In the genomic region with DNA sequence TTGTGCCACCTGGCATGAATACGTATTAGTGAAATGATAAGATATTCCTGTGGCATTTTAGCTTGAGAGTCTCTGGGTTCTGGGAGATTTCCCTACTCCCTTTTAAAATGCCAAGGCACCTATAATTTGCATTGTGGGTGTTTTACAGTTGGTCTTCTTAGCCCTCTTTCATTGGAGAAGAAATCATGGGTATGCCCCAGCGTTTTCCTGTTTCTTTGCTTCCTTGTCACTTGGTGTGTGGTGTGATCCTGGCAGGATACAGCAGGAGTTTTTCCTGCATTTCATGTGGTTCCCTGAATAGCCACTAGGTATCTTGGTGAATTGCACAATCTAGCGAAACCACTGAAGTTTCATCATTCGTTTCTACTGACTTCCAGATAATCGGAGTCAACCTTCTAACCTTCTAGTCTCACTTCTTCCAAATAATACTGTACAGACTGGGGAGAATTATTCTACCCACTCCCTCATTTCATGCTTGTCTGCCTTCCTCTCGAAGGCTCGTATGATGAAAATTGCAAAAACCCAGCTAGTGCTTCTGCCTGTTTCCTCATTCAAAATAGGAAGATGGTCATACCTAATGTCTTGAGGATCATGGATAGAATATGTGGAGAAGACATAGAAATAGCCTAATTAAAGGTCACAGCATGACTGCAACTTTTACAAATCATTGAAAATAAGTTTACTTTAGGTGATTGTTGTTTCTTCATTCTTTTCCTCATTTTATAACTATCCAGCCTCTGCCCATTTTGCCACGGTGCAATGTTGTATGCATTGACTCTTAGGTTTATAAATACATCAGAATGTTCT, we compare ENCODE assay signal across 9 cellular contexts. TPM values are rescaled to one million over a fixed set of nuclear protein-coding genes. Genes with fewer than 3 reads are reported as not detected.
DNase-seq lines count a peak whose midpoint lies in the region; ATAC-seq and TF ChIP-seq lines count a peak whose summit lies in the region.
"Had no signal": no experiment of that assay in that cellular context is flagged by ENCODE, and none has a peak within 500 bp of the region (broad histone marks: within the 10 kb centered on the region; RNA-seq: fewer than 3 reads in every experiment).

No MANE protein-coding gene starts in this region.

- peak; percentile 77 for DNase-seq in Caki2 (ENCODE audit: low read depth)
- DNase-seq in left lung = no peak
- DNase-seq in tibial nerve (ENCODE audit: low spot score in 2 of 2) = peak in 1 of 2 donors; percentile 57
- DNase-seq in activated CD4-positive, alpha-beta T cell treated with anti-CD3 and anti-CD28 coated beads, Interleukin-2, amount 50 U/mL, for 1 hour = no peak
- no peak for DNase-seq in NCI-H1930 (lab: John Stamatoyannopoulos, UW)

- peak in 1 of 2 donors; percentile 84 for TF ChIP-seq EP300 in tibial nerve (IDR thresholded peaks at IDR 0.05)

- no peak for ATAC-seq in left lung
- ATAC-seq in HG02938 (IDR thresholded peaks at IDR 0.05; ENCODE audit: unreplicated experiment) = no peak

- peaks cover 23% of the 10 kb centered on the region for H3K4me1 ChIP-seq in KMS-11 (ENCODE audit: low read depth, poor library complexity, severe bottlenecking)
- peaks cover 32 to 68% of the 10 kb centered on the region in 2 donors for H3K4me1 ChIP-seq in left lung
- peaks cover 0 to 72% (median 51%) of the 10 kb centered on the region in 4 donors for H3K4me1 ChIP-seq in tibial nerve

- intact Hi-C loops in left lung (cut with DNase I) = no loop called here

- H4K20me1 ChIP-seq in KMS-11 (ENCODE audit: insufficient read depth) = no peaks in the 10 kb centered on the region

- peak overlapping the region; percentile 60 for H3K4me2 ChIP-seq in KMS-11

- H3K9ac ChIP-seq in KMS-11 = no peak overlapping the region

- TF ChIP-seq CTCF in KMS-11 (conservative IDR thresholded peaks at IDR 0.05; ENCODE audit: low read depth, low read length) (no peak), left lung (IDR thresholded peaks at IDR 0.05) (peak; percentile 42 to 79), tibial nerve (IDR thresholded peaks at IDR 0.05) (peak; percentile 9 to 77 (median 49))

- in situ Hi-C loops in Caki2 (cut with HindIII; ENCODE audit: low pct_unique_long_range_greater_than_20kb, low sequenced_read_pairs) = no loop called here

- H3K9me3 ChIP-seq in left lung (no peaks in the 10 kb centered on the region), tibial nerve (no peaks in the 10 kb centered on the region)

- no peaks in the 10 kb centered on the region for H3K27me3 ChIP-seq in KMS-11 (ENCODE audit: insufficient read depth, low read depth)
- H3K27me3 ChIP-seq in left lung = no peaks in the 10 kb centered on the region
- no peaks in the 10 kb centered on the region for H3K27me3 ChIP-seq in tibial nerve

- H3K27ac ChIP-seq in KMS-11 (no peak overlapping the region), adipose tissue (ENCODE audit: low read depth, low read length) (peak overlapping the region; percentile 80), left lung (peak overlapping the region; percentile 99 to 100), tibial nerve (peak overlapping the region; percentile 96 to 98 (median 98))
- H3K27ac ChIP-seq: SK-N-MC had no signal

- H2AFZ ChIP-seq in KMS-11 (ENCODE audit: low read depth) = no peak overlapping the region

- 11 to 17% (median 13%) methylated on average over 8 of the region's 8 CpGs for WGBS in adipose tissue, 3 donors
- WGBS in tibial nerve, 2 donors = 7 to 12% methylated on average over 8 of the region's 8 CpGs

- H3K4me3 ChIP-seq in KMS-11 (IDR thresholded peaks at IDR 0.05; ENCODE audit: insufficient read depth, low read depth, low read length) (no peak overlapping the region), left lung (peak overlapping the region; percentile 87 to 99), tibial nerve (peak overlapping the region; percentile 66 to 92 (median 78))
- H3K4me3 ChIP-seq: SK-N-MC had no signal

- no peaks in the 10 kb centered on the region for H3K36me3 ChIP-seq in KMS-11 (ENCODE audit: insufficient read depth)
- peaks cover 0 to 36% of the 10 kb centered on the region in 2 donors for H3K36me3 ChIP-seq in left lung
- peaks cover 0 to 9% (median 0%) of the 10 kb centered on the region in 3 donors for H3K36me3 ChIP-seq in tibial nerve

- no peak for TF ChIP-seq POLR2A in tibial nerve (IDR thresholded peaks at IDR 0.05)

- H3K79me2 ChIP-seq in KMS-11 (ENCODE audit: insufficient read depth, low read depth) = no peaks in the 10 kb centered on the region

RNA-seq across cellular contexts. Expression of a gene that starts 2.7 kb away (rescaled TPM):
- total RNA-seq in Caki2 (2014; rRNA removed; shearing (Covaris generic); ENCODE audit: low replicate concordance) = 35.3 and 49.9 TPM in 2 replicates
- polyA plus RNA-seq in adipose tissue = 100 to 1,000 TPM in 1 of 3 donors, 10 to 100 TPM in 2; 39.0 to 138 (median 80.4) TPM
- total RNA-seq in left lung (10 to 100 TPM; 76.5 to 97.5 TPM), tibial nerve (10 to 100 TPM; 44.1 to 61.4 (median 53.7) TPM)
